35 cellular contexts compared by ENCODE assay signal in genomic region chr6:25943887-25944286, GRCh38. TPM values are rescaled to one million over a fixed set of nuclear protein-coding genes. Genes with fewer than 3 reads are reported as not detected.
"Had no signal": no experiment of that assay in that cellular context is flagged by ENCODE, and none has a peak within 500 bp of the region (broad histone marks: within the 10 kb centered on the region; RNA-seq: fewer than 3 reads in every experiment).

No MANE protein-coding gene starts in this region.

- H3K36me3 ChIP-seq: ascending aorta, cardiac muscle cell had no signal

- H3K4me3 ChIP-seq: ascending aorta, cardiac muscle cell had no signal

- ATAC-seq: activated CD8-positive, alpha-beta T cell treated with anti-CD3 and anti-CD28 coated beads for 36 hours; activated naive CD8-positive, alpha-beta T cell treated with anti-CD3 and anti-CD28 coated beads, Interleukin-2, amount 50 U/mL, for 24 hours; activated T-cell treated with anti-CD3 and anti-CD28 coated beads, Interleukin-2, amount 50 U/mL, for 4 hours; activated T-cell treated with anti-CD3 and anti-CD28 coated beads, Interleukin-2, amount 50 U/mL, for 72 hours; activated T-helper 17 cell treated with anti-CD3 and anti-CD28 coated beads, Interleukin-2, amount 50 U/mL, for 72 hours had no signal

- FAIRE-seq: bronchial epithelial cell, TTC549 had no signal

- H3K4me1 ChIP-seq: ascending aorta had no signal

- H3K27ac ChIP-seq: ascending aorta, cardiac muscle cell, VCaP had no signal

- H3K27me3 ChIP-seq: ascending aorta, cardiac muscle cell had no signal

- H3K9me3 ChIP-seq: ascending aorta had no signal

- DNase-seq: activated B cell treated with CpG ODN at 0.5 μM for 24 hours; activated CD4-positive, alpha-beta memory T cell treated with anti-CD3 and anti-CD28 coated beads for 36 hours; activated CD4-positive, alpha-beta T cell treated with anti-CD3 and anti-CD28 coated beads for 4 hours; activated CD4-positive, alpha-beta T cell treated with anti-CD3 and anti-CD28 coated beads, Interleukin-2, amount 10 ng/mL, durations not matched to agents 24 days and 14 days; activated CD4-positive, alpha-beta T cell treated with anti-CD3 and anti-CD28 coated beads, Interleukin-2, amount 50 U/mL, for 1 hour; activated CD4-positive, alpha-beta T cell treated with anti-CD3 and anti-CD28 coated beads, Interleukin-2, amount 50 U/mL, for 4 hours; activated CD4-positive, CD25-positive, alpha-beta regulatory T cell treated with anti-CD3 and anti-CD28 coated beads, Interleukin-2, amount 50 U/mL, for 72 hours; activated CD8-positive, alpha-beta memory T cell treated with anti-CD3 and anti-CD28 coated beads, Interleukin-2, amount 50 U/mL, for 4 hours; activated CD8-positive, alpha-beta T cell treated with anti-CD3 and anti-CD28 coated beads for 36 hours; activated effector memory CD4-positive, alpha-beta T cell treated with Interleukin-2 at 50 U/mL for 16 hours; activated gamma-delta T cell; activated naive CD4-positive, alpha-beta T cell treated with anti-CD3 and anti-CD28 coated beads, Interleukin-2, amount 10 ng/mL, durations not matched to agents 7 days and 5 days; activated naive CD4-positive, alpha-beta T cell treated with Interleukin-2 at 50 U/mL for 16 hours; activated naive CD8-positive, alpha-beta T cell treated with anti-CD3 and anti-CD28 coated beads, Interleukin-2, amount 10 ng/mL, durations not matched to agents 7 days and 5 days; activated naive CD8-positive, alpha-beta T cell treated with anti-CD3 and anti-CD28 coated beads, Interleukin-2, amount 50 U/mL, for 24 hours; activated T-cell treated with anti-CD3 and anti-CD28 coated beads for 4 hours; activated T-cell treated with anti-CD3 and anti-CD28 coated beads, Interleukin-2, amount 50 U/mL, for 1 hour; activated T-cell treated with anti-CD3 and anti-CD28 coated beads, Interleukin-2, amount 50 U/mL, for 4 hours; activated T-cell treated with anti-CD3 and anti-CD28 coated beads, Interleukin-2, amount 50 U/mL, for 72 hours; amygdala; anterior cingulate cortex; caudate nucleus; cerebellar nuclear complex; T-helper 1 cell; T-helper 2 cell; T-helper 9 cell had no signal

RNA-seq across cellular contexts. Expression of gene SLC17A2, which starts 13.4 kb away (rescaled TPM):
- total RNA-seq: activated B cell treated with CpG ODN at 0.5 μM for 24 hours; activated CD4-positive, alpha-beta memory T cell treated with anti-CD3 and anti-CD28 coated beads for 36 hours; activated CD4-positive, alpha-beta T cell treated with anti-CD3 and anti-CD28 coated beads, Interleukin-2, amount 10 ng/mL, durations not matched to agents 24 days and 14 days; activated CD8-positive, alpha-beta memory T cell treated with anti-CD3 and anti-CD28 coated beads for 36 hours; activated CD8-positive, alpha-beta T cell treated with anti-CD3 and anti-CD28 coated beads for 36 hours; activated naive CD8-positive, alpha-beta T cell treated with anti-CD3 and anti-CD28 coated beads, Interleukin-2, amount 10 ng/mL, durations not matched to agents 7 days and 5 days; activated T-cell treated with anti-CD3 and anti-CD28 coated beads, Interleukin-2, amount 50 U/mL, for 72 hours; activated T-helper 17 cell treated with anti-CD3 and anti-CD28 coated beads, Interleukin-2, amount 50 U/mL, for 72 hours; ascending aorta; bronchial epithelial cell; cardiac muscle cell; chondrocyte had no signal
- polyA plus RNA-seq: adipose tissue, cardiac muscle cell had no signal
